In the genomic region with DNA sequence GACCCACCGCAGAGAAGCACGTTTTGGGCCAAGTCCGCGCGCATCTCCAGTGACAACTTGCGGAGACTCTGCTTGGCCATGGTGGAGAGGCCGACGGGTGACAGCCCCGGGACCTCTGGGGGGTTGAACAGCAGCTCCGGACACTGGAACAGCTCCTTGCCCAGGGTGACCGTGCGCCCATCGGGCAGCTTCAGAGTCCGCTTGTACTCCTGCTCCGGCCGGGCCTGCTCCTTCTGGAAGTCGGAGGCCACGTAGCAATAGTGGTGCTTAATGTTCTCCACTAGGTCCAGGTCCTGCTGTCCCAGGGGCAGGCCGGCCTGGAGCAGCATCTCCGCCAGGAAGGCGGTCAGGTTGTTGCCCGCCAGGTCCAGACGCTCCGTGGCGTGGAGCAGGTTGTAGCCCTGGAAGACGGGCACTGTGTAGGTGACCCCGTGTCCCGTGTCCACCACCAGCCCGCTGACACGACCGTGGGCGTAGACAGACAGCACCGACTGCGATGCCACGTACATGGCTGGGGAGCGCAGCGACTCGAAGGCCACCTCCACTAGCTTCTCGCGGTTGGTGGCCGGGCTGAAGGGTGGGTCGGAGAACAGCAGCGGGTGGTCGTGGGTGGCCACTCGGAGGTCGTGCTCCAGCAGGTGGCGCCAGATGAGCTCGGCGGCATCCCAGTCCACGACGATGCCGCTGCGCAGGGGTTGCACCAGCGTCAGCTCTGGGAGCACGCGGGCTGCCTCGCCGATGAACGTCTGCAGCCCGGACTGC, we compare ENCODE assay signal across 1 cellular context.
TF ChIP-seq lines count a peak whose summit lies in the region.

No MANE protein-coding gene starts in this region.

TF ChIP-seq in IMR-90, 13 proteins besides CTCF, POLR2A, EP300 and RAD21:
- TF ChIP-seq MAZ (IDR thresholded peaks at IDR 0.05; ENCODE audit: borderline replicate concordance, low read depth, low read length), result no peak
- TF ChIP-seq CEBPB (IDR thresholded peaks at IDR 0.05; ENCODE audit: low read depth, low read length), result no peak
- no peak for TF ChIP-seq NFE2L2 (IDR thresholded peaks at IDR 0.05; ENCODE audit: low read depth, low read length)
- no peak for TF ChIP-seq FOS (IDR thresholded peaks at IDR 0.05; ENCODE audit: low read depth, low read length)
- TF ChIP-seq, protein P1, sequence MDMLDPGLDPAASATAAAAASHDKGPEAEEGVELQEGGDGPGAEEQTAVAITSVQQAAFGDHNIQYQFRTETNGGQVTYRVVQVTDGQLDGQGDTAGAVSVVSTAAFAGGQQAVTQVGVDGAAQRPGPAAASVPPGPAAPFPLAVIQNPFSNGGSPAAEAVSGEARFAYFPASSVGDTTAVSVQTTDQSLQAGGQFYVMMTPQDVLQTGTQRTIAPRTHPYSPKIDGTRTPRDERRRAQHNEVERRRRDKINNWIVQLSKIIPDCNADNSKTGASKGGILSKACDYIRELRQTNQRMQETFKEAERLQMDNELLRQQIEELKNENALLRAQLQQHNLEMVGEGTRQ (IDR thresholded peaks at IDR 0.05; ENCODE audit: low read depth, low read length), result no peak
- no peak for TF ChIP-seq RCOR1 (IDR thresholded peaks at IDR 0.05; ENCODE audit: insufficient replicate concordance, low read length)
- TF ChIP-seq, protein P2, sequence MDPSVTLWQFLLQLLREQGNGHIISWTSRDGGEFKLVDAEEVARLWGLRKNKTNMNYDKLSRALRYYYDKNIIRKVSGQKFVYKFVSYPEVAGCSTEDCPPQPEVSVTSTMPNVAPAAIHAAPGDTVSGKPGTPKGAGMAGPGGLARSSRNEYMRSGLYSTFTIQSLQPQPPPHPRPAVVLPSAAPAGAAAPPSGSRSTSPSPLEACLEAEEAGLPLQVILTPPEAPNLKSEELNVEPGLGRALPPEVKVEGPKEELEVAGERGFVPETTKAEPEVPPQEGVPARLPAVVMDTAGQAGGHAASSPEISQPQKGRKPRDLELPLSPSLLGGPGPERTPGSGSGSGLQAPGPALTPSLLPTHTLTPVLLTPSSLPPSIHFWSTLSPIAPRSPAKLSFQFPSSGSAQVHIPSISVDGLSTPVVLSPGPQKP (IDR thresholded peaks at IDR 0.05; ENCODE audit: borderline replicate concordance, low read depth, low read length), result no peak
- no peak for TF ChIP-seq MXI1 (IDR thresholded peaks at IDR 0.05; ENCODE audit: borderline replicate concordance, low read depth, low read length)
- TF ChIP-seq MAFK (IDR thresholded peaks at IDR 0.05; ENCODE audit: low read depth, low read length), result no peak
